ENCODE assay signal across 8 cellular contexts in the genomic region with DNA sequence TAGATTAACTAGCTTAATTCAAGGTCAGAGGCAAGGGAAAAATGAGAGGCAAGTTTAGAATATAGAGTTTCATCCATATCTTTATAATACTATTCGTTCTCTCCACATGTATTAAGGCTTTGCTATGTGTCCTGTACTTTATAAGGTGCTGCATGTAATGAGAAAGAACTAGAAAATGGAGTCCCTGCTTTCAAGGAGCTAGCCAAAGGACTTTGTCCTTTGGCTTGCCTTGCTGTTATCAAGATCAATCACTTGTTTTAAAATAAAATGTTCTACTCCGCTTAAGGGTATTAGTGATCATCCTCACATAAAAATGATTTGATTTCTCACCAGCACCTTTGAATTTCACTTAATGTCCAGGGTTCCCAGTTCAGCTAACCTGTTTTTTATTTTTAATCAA.
"Had no signal": no experiment of that assay in that cellular context is flagged by ENCODE, and none has a peak within 500 bp of the region (broad histone marks: within the 10 kb centered on the region; RNA-seq: fewer than 3 reads in every experiment).

No MANE protein-coding gene starts in this region.

- DNase-seq: GDM1, GF-D8 had no signal

- H3K4me3 ChIP-seq: GM12878 had no signal

- FAIRE-seq: G401.6, GM12878, GM12891, GM12892, GM18507, GM19239 had no signal

- ATAC-seq: GM12878 had no signal
